In genomic region chr5:178229861-178230260, GRCh38 we compare ENCODE assay signal across 17 cellular contexts. TPM values are rescaled to one million over a fixed set of nuclear protein-coding genes. Genes with fewer than 3 reads are reported as not detected.
DNase-seq lines count a peak whose midpoint lies in the region; ATAC-seq and TF ChIP-seq lines count a peak whose summit lies in the region.
"Had no signal": no experiment of that assay in that cellular context is flagged by ENCODE, and none has a peak within 500 bp of the region (broad histone marks: within the 10 kb centered on the region; RNA-seq: fewer than 3 reads in every experiment).

No MANE protein-coding gene starts in this region.

- CTCF ChIA-PET in activated CD4-positive, alpha-beta T cell treated with anti-CD3 and anti-CD28 coated beads, Interleukin-2, amount 10 ng/mL, durations not matched to agents 7 days and 5 days (lab: Charles Lee), result interaction anchor here (0.5 to 2.3 kb wide), 3 partner anchors 8 to 18 kb away, joined by 3 to 6 read pairs (median 6); no protein-coding TSS in a partner anchor
- CTCF ChIA-PET in T-cell (lab: Charles Lee), result no interaction called here

- peak overlapping the region; percentile 83 for H3K4me3 Mint-ChIP-seq in activated CD4-positive, alpha-beta T cell treated with anti-CD3 and anti-CD28 coated beads, Interleukin-2, amount 10 ng/mL, durations not matched to agents 7 days and 5 days
- H3K4me3 Mint-ChIP-seq in T-cell (peak overlapping the region; percentile 63 to 81 (median 77)), endothelial cell (ENCODE audit: unreplicated experiment) (peak overlapping the region; percentile 59)

- H3K27ac Mint-ChIP-seq in activated CD4-positive, alpha-beta T cell treated with anti-CD3 and anti-CD28 coated beads, Interleukin-2, amount 10 ng/mL, durations not matched to agents 7 days and 5 days, result peak overlapping the region; percentile 65
- peak overlapping the region in 1 of 2 donors; percentile 22 for H3K27ac Mint-ChIP-seq in T-cell
- H3K27ac Mint-ChIP-seq in endothelial cell (ENCODE audit: unreplicated experiment), result no peak overlapping the region

- H3K9me3 Mint-ChIP-seq in activated CD4-positive, alpha-beta T cell treated with anti-CD3 and anti-CD28 coated beads, Interleukin-2, amount 10 ng/mL, durations not matched to agents 7 days and 5 days, result no peaks in the 10 kb centered on the region
- H3K9me3 Mint-ChIP-seq in T-cell (no peaks in the 10 kb centered on the region), endothelial cell (ENCODE audit: unreplicated experiment) (no peaks in the 10 kb centered on the region)

- H3K36me3 Mint-ChIP-seq in activated CD4-positive, alpha-beta T cell treated with anti-CD3 and anti-CD28 coated beads, Interleukin-2, amount 10 ng/mL, durations not matched to agents 7 days and 5 days (ENCODE audit: low read depth), result peaks cover 58% of the 10 kb centered on the region
- peaks cover 50% of the 10 kb centered on the region for H3K36me3 Mint-ChIP-seq in T-cell
- peaks cover 42% of the 10 kb centered on the region for H3K36me3 Mint-ChIP-seq in endothelial cell (ENCODE audit: low read depth, unreplicated experiment)

- TF ChIP-seq CTCF in endothelial cell (IDR thresholded peaks at IDR 0.05; ENCODE audit: unreplicated experiment), result no peak
- no peak for TF ChIP-seq CTCF in gastrocnemius medialis (IDR thresholded peaks at IDR 0.05 in 4 of 5, conservative IDR thresholded peaks at IDR 0.05 in 1 of 5)
- no peak for TF ChIP-seq CTCF in esophagus muscularis mucosa (IDR thresholded peaks at IDR 0.05)

- peaks cover 65% of the 10 kb centered on the region for H3K4me1 Mint-ChIP-seq in activated CD4-positive, alpha-beta T cell treated with anti-CD3 and anti-CD28 coated beads, Interleukin-2, amount 10 ng/mL, durations not matched to agents 7 days and 5 days
- peaks cover 60 to 70% (median 69%) of the 10 kb centered on the region in 3 donors for H3K4me1 Mint-ChIP-seq in T-cell
- peaks cover 14% of the 10 kb centered on the region for H3K4me1 Mint-ChIP-seq in endothelial cell (ENCODE audit: unreplicated experiment)

- H3K27me3 ChIP-seq in gastrocnemius medialis, result no peaks in the 10 kb centered on the region
- no peaks in the 10 kb centered on the region for H3K27me3 ChIP-seq in esophagus muscularis mucosa
- H3K27me3 ChIP-seq: uterus had no signal

- no peak for TF ChIP-seq EP300 in esophagus muscularis mucosa (IDR thresholded peaks at IDR 0.05)

- POLR2A ChIA-PET in activated CD4-positive, alpha-beta T cell treated with anti-CD3 and anti-CD28 coated beads, Interleukin-2, amount 10 ng/mL, durations not matched to agents 7 days and 5 days (lab: Charles Lee), result no interaction called here
- POLR2A ChIA-PET in T-cell (lab: Charles Lee), result no interaction called here

- peaks cover 0 to 51% of the 10 kb centered on the region in 2 donors for H3K36me3 ChIP-seq in gastrocnemius medialis
- peaks cover 20 to 60% (median 51%) of the 10 kb centered on the region in 4 donors for H3K36me3 ChIP-seq in esophagus muscularis mucosa
- H3K36me3 ChIP-seq: uterus had no signal

- DNase-seq in activated CD4-positive, alpha-beta T cell treated with anti-CD3 and anti-CD28 coated beads, Interleukin-2, amount 10 ng/mL, durations not matched to agents 7 days and 5 days, result no peak
- DNase-seq in activated CD4-positive, alpha-beta T cell treated with anti-CD3 and anti-CD28 coated beads for 1 hour, result no peak
- DNase-seq in T-cell, result no peak
- no peak for DNase-seq in endothelial cell (ENCODE audit: low spot score)
- no peak for DNase-seq in gastrocnemius medialis
- DNase-seq in esophagus muscularis mucosa (ENCODE audit: extremely low spot score), result no peak
- no peak for DNase-seq in AML-193 (lab: John Stamatoyannopoulos, UW)
- no peak for DNase-seq in iPS-NIHi7 (ENCODE audit: extremely low spot score)
- DNase-seq: activated CD4-positive, alpha-beta T cell treated with anti-CD3 and anti-CD28 coated beads, Interleukin-2, amount 50 U/mL, for 1 hour; anterior cingulate cortex; DMS79 treated with DMSO at 0.1 percent for 48 hours; foreskin fibroblast; H7; NCI-H146; uterus had no signal

- H3K4me3 ChIP-seq in gastrocnemius medialis (peak overlapping the region in 1 of 4 donors; percentile 60), esophagus muscularis mucosa (no peak overlapping the region)
- H3K4me3 ChIP-seq: uterus had no signal

- ATAC-seq in T-cell (replicated peaks in 1 of 4) (no peak), gastrocnemius medialis (no peak)
- ATAC-seq: SK-N-SH treated with all-trans-retinoic acid at 6 μM for 48 hours had no signal

- in situ Hi-C loops in gastrocnemius medialis (cut with MboI; ENCODE audit: low sequenced_read_pairs in 4 of 4), result no loop called here

- H3K9me3 ChIP-seq in gastrocnemius medialis (no peaks in the 10 kb centered on the region), esophagus muscularis mucosa (no peaks in the 10 kb centered on the region)
- H3K9me3 ChIP-seq: uterus had no signal

- no peaks in the 10 kb centered on the region for H3K27me3 Mint-ChIP-seq in activated CD4-positive, alpha-beta T cell treated with anti-CD3 and anti-CD28 coated beads, Interleukin-2, amount 10 ng/mL, durations not matched to agents 7 days and 5 days
- H3K27me3 Mint-ChIP-seq in T-cell, result no peaks in the 10 kb centered on the region
- peaks cover 21% of the 10 kb centered on the region for H3K27me3 Mint-ChIP-seq in endothelial cell (ENCODE audit: unreplicated experiment)

- WGBS in esophagus muscularis mucosa, result 94% methylated on average over 9 of the region's 10 CpGs

- H3K27ac ChIP-seq in gastrocnemius medialis (peak overlapping the region; percentile 87 to 99 (median 94)), esophagus muscularis mucosa (replicated peaks in 1 of 4) (no peak overlapping the region)
- H3K27ac ChIP-seq: uterus had no signal

- H3K4me1 ChIP-seq in gastrocnemius medialis, result peaks cover 40 to 45% of the 10 kb centered on the region in 2 donors
- H3K4me1 ChIP-seq in esophagus muscularis mucosa, result peaks cover 22 to 39% (median 35%) of the 10 kb centered on the region in 4 donors

- intact Hi-C loops in gastrocnemius medialis (cut with DNase I; ENCODE audit: low total_unique reads), result loop anchor here (10.0 kb wide), 1 partner anchor 1325 kb away; the partner anchor contains the start of gene RUFY1
- intact Hi-C loops in esophagus muscularis mucosa (cut with DNase I), result no loop called here

- no peak for TF ChIP-seq POLR2A in gastrocnemius medialis (IDR thresholded peaks at IDR 0.05)
- TF ChIP-seq POLR2A in esophagus muscularis mucosa (IDR thresholded peaks at IDR 0.05; ENCODE audit: low read depth), result no peak

RNA-seq across cellular contexts. Expression of gene PHYKPL, which starts 2.7 kb away (rescaled TPM):
- total RNA-seq in activated CD4-positive, alpha-beta T cell treated with anti-CD3 and anti-CD28 coated beads, Interleukin-2, amount 10 ng/mL, durations not matched to agents 7 days and 5 days, result 100 to 1,000 TPM; 126 to 138 TPM
- total RNA-seq in T-cell (100 to 1,000 TPM; 135 to 208 (median 193) TPM), endothelial cell (ENCODE audit: unreplicated experiment) (53.1 TPM), gastrocnemius medialis (10 to 100 TPM; 25.0 to 54.6 (median 33.7) TPM), esophagus muscularis mucosa (10 to 100 TPM; 27.4 to 45.1 (median 37.5) TPM)

RNA-seq across cellular contexts. Expression of gene HNRNPAB, which starts 25.5 kb away (rescaled TPM):
- total RNA-seq in activated CD4-positive, alpha-beta T cell treated with anti-CD3 and anti-CD28 coated beads, Interleukin-2, amount 10 ng/mL, durations not matched to agents 7 days and 5 days, result 100 to 1,000 TPM; 185 to 215 TPM
- total RNA-seq in T-cell, result 10 to 100 TPM; 78.8 to 89.2 (median 85.1) TPM
- total RNA-seq in endothelial cell (ENCODE audit: unreplicated experiment), result 162 TPM
- total RNA-seq in gastrocnemius medialis, result 100 to 1,000 TPM in 2 of 4 donors, 10 to 100 TPM in 2; 84.2 to 117 (median 106) TPM
- total RNA-seq in esophagus muscularis mucosa, result 100 to 1,000 TPM in 3 of 4 donors, 10 to 100 TPM in 1; 98.4 to 135 (median 104) TPM

RNA-seq across cellular contexts. Expression of gene GMCL2, which starts 42.7 kb away (rescaled TPM):
- not detected for total RNA-seq in activated CD4-positive, alpha-beta T cell treated with anti-CD3 and anti-CD28 coated beads, Interleukin-2, amount 10 ng/mL, durations not matched to agents 7 days and 5 days
- total RNA-seq in T-cell, result not detected
- not detected for total RNA-seq in endothelial cell (ENCODE audit: unreplicated experiment)
- not detected for total RNA-seq in gastrocnemius medialis
- not detected for total RNA-seq in esophagus muscularis mucosa
- total RNA-seq: A673, H7, uterus had no signal

Comparison
In these comparisons a context has a peak if more than half of its experiments do, and no peak if none do; other contexts are left out.
1. H3K27ac ChIP-seq: peak in gastrocnemius medialis (4 of 4); none in esophagus muscularis mucosa (0 of 4).
2. Peak in every context shown above with its lines, with median percentiles within 50 percentile points of each other: H3K4me3 Mint-ChIP-seq.